In genomic region chr14:26286806-26287205, GRCh38 we compare ENCODE assay signal across 22 cellular contexts.
DNase-seq lines count a peak whose midpoint lies in the region; ATAC-seq, FAIRE-seq and TF ChIP-seq lines count a peak whose summit lies in the region.
"Had no signal": no experiment of that assay in that cellular context is flagged by ENCODE, and none has a peak within 500 bp of the region (broad histone marks: within the 10 kb centered on the region; RNA-seq: fewer than 3 reads in every experiment).

No MANE protein-coding gene starts in this region.

- no peak overlapping the region for H2BK15ac ChIP-seq in IMR-90 (ENCODE audit: low read depth, low read length)

- ATAC-seq in A549 (no peak), IMR-90 (ENCODE audit: low read depth) (peak; percentile 54), gastroesophageal sphincter (no peak)
- ATAC-seq: effector memory CD8-positive, alpha-beta T cell; foreskin keratinocyte; right cardiac atrium; SK-N-SH treated with all-trans-retinoic acid at 6 μM for 48 hours had no signal

- POLR2A ChIA-PET in A549 (lab: Yijun Ruan, JAX): no interaction called here
- POLR2A ChIA-PET in IMR-90 (lab: Charles Lee; ENCODE audit: unreplicated experiment): no interaction called here

- H2AFZ ChIP-seq in IMR-90 (replicated peaks; ENCODE audit: low read length, poor library complexity): no peak overlapping the region

- H3K56ac ChIP-seq in IMR-90 (ENCODE audit: extremely low read depth, insufficient read depth, low read length): no peak overlapping the region

- peak overlapping the region; percentile 35; the same call in 1 of the 2 replicates for H2BK120ac ChIP-seq in IMR-90 (ENCODE audit: low read depth, low read length)

- TF ChIP-seq RAD21 in A549 (conservative IDR thresholded peaks at IDR 0.05 in 1 of 2, IDR thresholded peaks at IDR 0.05 in 1 of 2): no peak
- TF ChIP-seq RAD21 in IMR-90 (IDR thresholded peaks at IDR 0.05; ENCODE audit: low read length): no peak

- H3K27ac ChIP-seq in A549 (peak overlapping the region in 1 of 2 experiments; percentile 38; a peak in 2 of 6 replicates), IMR-90 (ENCODE audit: insufficient read depth, low read length) (peak overlapping the region; percentile 62; the same call in 1 of the 2 replicates), gastroesophageal sphincter (no peak overlapping the region)
- H3K27ac ChIP-seq: foreskin keratinocyte, neutrophil had no signal

- no peak for TF ChIP-seq POLR2A in A549 (IDR thresholded peaks at IDR 0.05; ENCODE audit: low read length)
- TF ChIP-seq POLR2A in IMR-90 (IDR thresholded peaks at IDR 0.05; ENCODE audit: low read depth, low read length): no peak
- TF ChIP-seq POLR2A in gastroesophageal sphincter (IDR thresholded peaks at IDR 0.05): no peak

- H3K18ac ChIP-seq in IMR-90 (ENCODE audit: low read depth, low read length): peak overlapping the region; percentile 70

- no peak for TF ChIP-seq EP300 in A549 (IDR thresholded peaks at IDR 0.05)
- no peak for TF ChIP-seq EP300 in gastroesophageal sphincter (IDR thresholded peaks at IDR 0.05)

- H4K5ac ChIP-seq in IMR-90 (ENCODE audit: low read depth, low read length): peak overlapping the region; percentile 40; the same call in 1 of the 2 replicates

- H3K4me3 ChIP-seq in A549: no peak overlapping the region
- no peak overlapping the region for H3K4me3 ChIP-seq in IMR-90 (ENCODE audit: insufficient read depth, low read depth, low read length)
- H3K4me3 ChIP-seq in choroid plexus epithelial cell (ENCODE audit: low read depth, low read length): no peak overlapping the region
- no peak overlapping the region for H3K4me3 ChIP-seq in gastroesophageal sphincter
- H3K4me3 ChIP-seq: MG63 had no signal

- H3K9me3 ChIP-seq in A549 (peaks cover 14% of the 10 kb centered on the region), IMR-90 (ENCODE audit: control insufficient read depth, insufficient read depth, low read length) (no peaks in the 10 kb centered on the region), gastroesophageal sphincter (no peaks in the 10 kb centered on the region)
- H3K9me3 ChIP-seq: MG63, neutrophil had no signal

- H3K27me3 ChIP-seq in IMR-90 (ENCODE audit: control insufficient read depth, insufficient read depth, low read length): no peaks in the 10 kb centered on the region
- H3K27me3 ChIP-seq in gastroesophageal sphincter: no peaks in the 10 kb centered on the region
- H3K27me3 ChIP-seq: foreskin keratinocyte, MG63, neutrophil had no signal

- CTCF ChIA-PET in A549 (lab: Yijun Ruan, JAX): no interaction called here
- CTCF ChIA-PET in IMR-90 (lab: Yijun Ruan, JAX): interaction anchor here (0.6 kb wide), 1 partner anchor 408 kb away, joined by 3 read pairs; no protein-coding TSS in a partner anchor

- intact Hi-C loops in IMR-90 (cut with micrococcal nuclease): loop anchor here (10.0 kb wide), 2 partner anchors 238 to 308 kb away; partner anchors contain the start of gene NOVA1

- peak overlapping the region; percentile 37; the same call in 1 of the 2 replicates for H3K9ac ChIP-seq in IMR-90 (ENCODE audit: low read depth, low read length)

- dilution Hi-C loops in IMR-90 (cut with HindIII; ENCODE audit: low sequenced_read_pairs, unreplicated experiment): no loop called here

- no peak overlapping the region for H3K14ac ChIP-seq in IMR-90 (replicated peaks; ENCODE audit: low read depth, low read length)

- no peak overlapping the region for H2AK9ac ChIP-seq in IMR-90 (replicated peaks; ENCODE audit: low read depth, low read length, poor library complexity)

- in situ Hi-C loops in IMR-90 (cut with MboI; ENCODE audit: low sequenced_read_pairs): no loop called here

- 3% methylated on average over 1 of the region's 1 CpG for WGBS in A549 (ENCODE audit: missing lambda C conversion rate)
- WGBS in IMR-90 (ENCODE audit: extremely low coverage in 2 of 2, insufficient read length in 1 of 2), 2 experiments: no CpG with 5 or more reads among the region's 1 CpG
- 0 to 17% methylated on average over 1 of the region's 1 CpG for WGBS in gastroesophageal sphincter (ENCODE audit: low coverage in 1 of 2), 2 donors

- no peaks in the 10 kb centered on the region for H3K79me1 ChIP-seq in IMR-90 (ENCODE audit: low read depth in 1 of 2, low read length in 2 of 2)

- H3K4me1 ChIP-seq in A549: peaks cover 12% of the 10 kb centered on the region
- peaks cover 12% of the 10 kb centered on the region for H3K4me1 ChIP-seq in IMR-90 (ENCODE audit: control insufficient read depth, insufficient read depth, low read length)
- H3K4me1 ChIP-seq in gastroesophageal sphincter: peaks cover 0 to 15% (median 0%) of the 10 kb centered on the region in 3 donors

- no TSS peak for BruUV-seq in IMR-90 (replicated peaks; lab: Mats Ljungman, UMichigan)

- H4K91ac ChIP-seq in IMR-90 (ENCODE audit: insufficient read depth, low read depth, low read length): no peak overlapping the region

- H2BK5ac ChIP-seq in IMR-90 (ENCODE audit: low read depth, low read length, poor library complexity, severe bottlenecking): peak overlapping the region; percentile 31

- TF ChIP-seq CTCF in A549 (IDR thresholded peaks at IDR 0.05) (no peak), IMR-90 (conservative IDR thresholded peaks at IDR 0.05; ENCODE audit: low read depth, low read length) (no peak), choroid plexus epithelial cell (conservative IDR thresholded peaks at IDR 0.05; ENCODE audit: low read depth, low read length) (no peak), gastroesophageal sphincter (IDR thresholded peaks at IDR 0.05) (no peak)

- peak in 1 of 2 experiments; percentile 26 for DNase-seq in A549 (ENCODE audit: low read depth in 1 of 2, low spot score in 1 of 2)
- DNase-seq in IMR-90: peak; percentile 38
- DNase-seq in choroid plexus epithelial cell (ENCODE audit: low read depth): peak; percentile 5
- peak; percentile 4 for DNase-seq in myocyte (ENCODE audit: low read depth)
- DNase-seq in HK-2 (ENCODE audit: unreplicated experiment): no peak
- DNase-seq in cerebellum (ENCODE audit: low spot score): no peak
- no peak for DNase-seq in stimulated activated naive CD4-positive, alpha-beta T cell treated with Interleukin-2 at 50 U/mL for 16 hours (lab: John Stamatoyannopoulos, UW)
- DNase-seq: activated CD4-positive, alpha-beta T cell treated with anti-CD3 and anti-CD28 coated beads for 48 hours; CD4-positive, alpha-beta memory T cell; DND-41; effector memory CD8-positive, alpha-beta T cell; foreskin keratinocyte; kidney glomerular epithelial cell; MG63; NCI-H187 treated with DMSO at 0.1 percent for 48 hours; NCI-H82; right cardiac atrium; T-helper 9 cell had no signal

- no peak overlapping the region for H4K8ac ChIP-seq in IMR-90 (ENCODE audit: low read depth in 2 of 2, low read length in 2 of 2)

- FAIRE-seq in A549 (lab: Jason Lieb, UNC): no peak
- FAIRE-seq: RCC 7860 had no signal

- H3K9me1 ChIP-seq in IMR-90 (ENCODE audit: insufficient read depth, low read length): no peaks in the 10 kb centered on the region

- H2AK5ac ChIP-seq in IMR-90 (ENCODE audit: low read depth, low read length): no peak overlapping the region

- H4K20me1 ChIP-seq in IMR-90 (ENCODE audit: insufficient read depth, low read length): no peaks in the 10 kb centered on the region

- H3K4me2 ChIP-seq in A549 (peak overlapping the region; percentile 14; the same call in 1 of the 3 replicates), IMR-90 (ENCODE audit: low read depth, low read length) (peak overlapping the region; percentile 58)

- no peak overlapping the region for H3K23ac ChIP-seq in IMR-90 (ENCODE audit: low read depth, low read length)

- H3K36me3 ChIP-seq in IMR-90 (ENCODE audit: control insufficient read depth, insufficient read depth, low read length) (no peaks in the 10 kb centered on the region), gastroesophageal sphincter (no peaks in the 10 kb centered on the region)
- H3K36me3 ChIP-seq: MG63, neutrophil had no signal

- H3K4ac ChIP-seq in IMR-90 (ENCODE audit: low read depth, low read length): no peak overlapping the region

- no peak overlapping the region for H2BK20ac ChIP-seq in IMR-90 (ENCODE audit: low read depth, low read length)

TF ChIP-seq in A549, 52 proteins besides CTCF, POLR2A, EP300 and RAD21:
- no peak for TF ChIP-seq RCOR1 (IDR thresholded peaks at IDR 0.05; ENCODE audit: low read depth, low read length)
- no peak for TF ChIP-seq BCL3 (IDR thresholded peaks at IDR 0.05)
- no peak for TF ChIP-seq RFX5 (IDR thresholded peaks at IDR 0.05)
- TF ChIP-seq POLR2AphosphoS2 (conservative IDR thresholded peaks at IDR 0.05; ENCODE audit: low read length): no peak
- no peak for TF ChIP-seq SMC3 (IDR thresholded peaks at IDR 0.05)
- TF ChIP-seq HOXB13 (CRISPR knock-in tag; IDR thresholded peaks at IDR 0.05; ENCODE audit: low read depth): no peak

TF ChIP-seq in IMR-90, 13 proteins besides CTCF, POLR2A, EP300 and RAD21:
- TF ChIP-seq CHD1 (IDR thresholded peaks at IDR 0.05; ENCODE audit: low read depth, low read length) (no peak), RFX5 (IDR thresholded peaks at IDR 0.05; ENCODE audit: low read depth, low read length) (no peak)

Comparison
In these comparisons a context has a peak if more than half of its experiments do, and no peak if none do; other contexts are left out.
1. DNase-seq: peak in IMR-90 (single experiment), choroid plexus epithelial cell (single experiment) and myocyte (single experiment); none in HK-2 (single experiment), cerebellum (single experiment) and stimulated activated naive CD4-positive, alpha-beta T cell treated with Interleukin-2 at 50 U/mL for 16 hours (single experiment).